ENCODE assay signal across 8 cellular contexts in the genomic region with DNA sequence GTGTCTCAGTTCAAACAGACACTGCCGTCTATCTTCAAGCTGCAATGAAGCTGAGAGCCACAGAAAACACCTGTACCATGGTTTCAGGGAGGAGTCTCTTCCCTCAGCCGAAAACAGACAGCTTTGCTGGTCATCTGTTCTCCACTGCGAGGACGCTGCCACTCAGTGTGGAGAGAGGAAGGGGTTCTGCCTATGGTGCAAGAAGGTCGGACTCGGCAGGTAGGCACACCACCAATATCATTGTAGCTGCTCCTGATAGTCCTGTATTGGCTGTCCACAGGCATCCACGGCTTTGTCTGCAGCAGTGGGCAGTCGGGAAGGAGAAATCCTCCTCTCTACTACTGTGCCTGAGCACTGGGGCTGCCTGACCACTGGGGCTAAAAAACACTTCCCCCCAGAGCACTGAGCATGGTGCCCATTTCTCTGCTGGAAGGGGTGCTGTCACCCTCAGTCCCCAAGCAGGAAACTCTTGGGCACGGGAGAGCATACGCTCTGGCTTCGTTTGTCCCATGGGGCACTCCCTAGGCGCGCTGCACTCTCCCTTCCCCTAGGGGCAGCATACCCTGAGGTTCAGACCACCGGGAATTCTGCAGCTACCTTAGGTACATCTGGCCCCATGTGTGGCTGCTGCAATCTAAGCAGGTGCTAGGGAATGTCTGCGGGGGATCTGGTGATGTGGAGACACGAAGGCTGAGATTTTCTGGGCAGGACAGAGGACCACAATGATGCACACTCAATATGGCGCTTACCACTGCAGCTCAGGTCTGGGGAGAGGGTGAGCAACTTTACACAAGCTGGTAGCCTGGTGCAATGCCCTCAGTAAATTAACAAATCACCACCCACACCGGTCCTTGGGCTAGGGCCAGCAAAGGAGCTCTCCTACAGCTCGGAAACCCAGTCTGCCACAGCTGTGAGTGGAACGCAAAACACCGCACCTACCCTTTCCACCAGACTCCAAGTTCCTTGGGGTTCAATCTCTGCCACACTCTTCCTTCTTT.
DNase-seq lines count a peak whose midpoint lies in the region; ATAC-seq and TF ChIP-seq lines count a peak whose summit lies in the region.

No MANE protein-coding gene starts in this region.

- H2BK15ac ChIP-seq in IMR-90 (ENCODE audit: low read depth, low read length): no peak overlapping the region

- no peak overlapping the region for H2AK5ac ChIP-seq in IMR-90 (ENCODE audit: low read depth, low read length)

- no peak for TF ChIP-seq POLR2A in IMR-90 (IDR thresholded peaks at IDR 0.05; ENCODE audit: low read depth, low read length)

- no peak overlapping the region for H4K91ac ChIP-seq in IMR-90 (ENCODE audit: insufficient read depth, low read depth, low read length)

- no peak overlapping the region for H3K14ac ChIP-seq in IMR-90 (replicated peaks; ENCODE audit: low read depth, low read length)

- POLR2A ChIA-PET in IMR-90 (lab: Charles Lee; ENCODE audit: unreplicated experiment): no interaction called here

- no peak overlapping the region for H4K8ac ChIP-seq in IMR-90 (ENCODE audit: low read depth in 2 of 2, low read length in 2 of 2)

- dilution Hi-C loops in IMR-90 (cut with HindIII; ENCODE audit: low sequenced_read_pairs, unreplicated experiment): no loop called here

- no peak overlapping the region for H3K18ac ChIP-seq in IMR-90 (ENCODE audit: low read depth, low read length)

- H3K79me1 ChIP-seq in IMR-90 (ENCODE audit: low read depth in 1 of 2, low read length in 2 of 2): no peaks in the 10 kb centered on the region

- no peak overlapping the region for H3K27ac Mint-ChIP-seq in osteocyte (ENCODE audit: unreplicated experiment)

- H3K9ac ChIP-seq in IMR-90 (ENCODE audit: low read depth, low read length): no peak overlapping the region

- no peak overlapping the region for H2BK5ac ChIP-seq in IMR-90 (ENCODE audit: low read depth, low read length, poor library complexity, severe bottlenecking)

- peak overlapping the region; percentile 42; the same call in 1 of the 2 replicates for H2BK20ac ChIP-seq in IMR-90 (ENCODE audit: low read depth, low read length)

- no peaks in the 10 kb centered on the region for H3K27me3 ChIP-seq in IMR-90 (ENCODE audit: control insufficient read depth, insufficient read depth, low read length)

- no TSS peak for BruUV-seq in IMR-90 (replicated peaks; lab: Mats Ljungman, UMichigan)

- peak overlapping the region; percentile 80 for H2AFZ ChIP-seq in IMR-90 (replicated peaks; ENCODE audit: low read length, poor library complexity)

- peaks cover 2% of the 10 kb centered on the region for H3K27me3 Mint-ChIP-seq in osteocyte (ENCODE audit: unreplicated experiment)

- H2BK120ac ChIP-seq in IMR-90 (ENCODE audit: low read depth, low read length): peak overlapping the region; percentile 8; the same call in 1 of the 2 replicates

- DNase-seq in IMR-90 (no peak), astrocyte of the spinal cord (ENCODE audit: low read depth, low spot score) (no peak), mucosa of descending colon (peak; percentile 52 to 72 (median 61)), dedifferentiated amniotic fluid mesenchymal stem cell (ENCODE audit: extremely low spot score) (no peak), osteocyte (ENCODE audit: extremely low spot score, unreplicated experiment) (no peak)
- no peak for DNase-seq in activated CD4-positive, alpha-beta T cell treated with anti-CD3 and anti-CD28 coated beads for 48 hours

- H3K9me3 Mint-ChIP-seq in osteocyte (ENCODE audit: unreplicated experiment): no peaks in the 10 kb centered on the region

- H3K4me1 ChIP-seq in IMR-90 (ENCODE audit: control insufficient read depth, insufficient read depth, low read length) (no peaks in the 10 kb centered on the region), mucosa of descending colon (ENCODE audit: low read depth) (no peaks in the 10 kb centered on the region)

- no peak overlapping the region for H3K23ac ChIP-seq in IMR-90 (ENCODE audit: low read depth, low read length)

- ATAC-seq in GM21576 (IDR thresholded peaks at IDR 0.05; ENCODE audit: unreplicated experiment) (peak; percentile 41), IMR-90 (ENCODE audit: low read depth) (no peak), mucosa of descending colon (peak; percentile 89)

- 83% methylated on average over 6 of the region's 21 CpGs; no CpG with 5 or more reads in 1 of the 2 experiments for WGBS in IMR-90 (ENCODE audit: extremely low coverage in 2 of 2, insufficient read length in 1 of 2), 2 experiments

- no peaks in the 10 kb centered on the region for H3K4me1 Mint-ChIP-seq in osteocyte (ENCODE audit: unreplicated experiment)

- H3K36me3 Mint-ChIP-seq in osteocyte (ENCODE audit: unreplicated experiment): no peaks in the 10 kb centered on the region

- no peak overlapping the region for H3K4me2 ChIP-seq in IMR-90 (ENCODE audit: low read depth, low read length)

- in situ Hi-C loops in IMR-90 (cut with MboI; ENCODE audit: low sequenced_read_pairs) (loop anchor here (25.0 kb wide), 1 partner anchor 1332 kb away; no protein-coding TSS in a partner anchor), astrocyte of the spinal cord (cut with HindIII; ENCODE audit: low sequenced_read_pairs) (no loop called here)

- H2AK9ac ChIP-seq in IMR-90 (replicated peaks; ENCODE audit: low read depth, low read length, poor library complexity): no peak overlapping the region

- H3K9me1 ChIP-seq in IMR-90 (ENCODE audit: insufficient read depth, low read length): no peaks in the 10 kb centered on the region

- H3K56ac ChIP-seq in IMR-90 (ENCODE audit: extremely low read depth, insufficient read depth, low read length): no peak overlapping the region

- intact Hi-C loops in IMR-90 (cut with micrococcal nuclease) (no loop called here), mucosa of descending colon (cut with DNase I, micrococcal nuclease) (no loop called here)

- no peak overlapping the region for H3K27ac ChIP-seq in IMR-90 (ENCODE audit: insufficient read depth, low read length)

- CTCF ChIA-PET in IMR-90 (lab: Yijun Ruan, JAX): interaction anchor here (0.5 to 1.1 kb wide), 4 partner anchors 21 to 667 kb away, joined by 3 to 5 read pairs (median 4); no protein-coding TSS in a partner anchor

- no peak for TF ChIP-seq RAD21 in IMR-90 (IDR thresholded peaks at IDR 0.05; ENCODE audit: low read length)

- H3K4me3 ChIP-seq in IMR-90 (ENCODE audit: insufficient read depth, low read depth, low read length) (no peak overlapping the region), astrocyte of the spinal cord (ENCODE audit: low read depth, low read length) (no peak overlapping the region), mucosa of descending colon (peak overlapping the region; percentile 19)

- H3K4me3 Mint-ChIP-seq in osteocyte (ENCODE audit: unreplicated experiment): no peak overlapping the region

- H3K36me3 ChIP-seq in IMR-90 (ENCODE audit: control insufficient read depth, insufficient read depth, low read length): no peaks in the 10 kb centered on the region
- no peaks in the 10 kb centered on the region for H3K36me3 ChIP-seq in mucosa of descending colon (ENCODE audit: low read depth)

- TF ChIP-seq CTCF in GM12874 (IDR thresholded peaks at IDR 0.05; ENCODE audit: insufficient read depth, low read depth, low read length) (peak; percentile 25; the same call in 1 of the 2 replicates), IMR-90 (conservative IDR thresholded peaks at IDR 0.05; ENCODE audit: low read depth, low read length) (no peak), astrocyte of the spinal cord (IDR thresholded peaks at IDR 0.05; ENCODE audit: low read depth, low read length) (peak; percentile 35), mucosa of descending colon (IDR thresholded peaks at IDR 0.05) (no peak), osteocyte (IDR thresholded peaks at IDR 0.05) (no peak)

- no peak overlapping the region for H4K5ac ChIP-seq in IMR-90 (ENCODE audit: low read depth, low read length)

- H3K9me3 ChIP-seq in IMR-90 (ENCODE audit: control insufficient read depth, insufficient read depth, low read length): no peaks in the 10 kb centered on the region
- no peaks in the 10 kb centered on the region for H3K9me3 ChIP-seq in mucosa of descending colon

- no peak overlapping the region for H3K4ac ChIP-seq in IMR-90 (ENCODE audit: low read depth, low read length)

- no peaks in the 10 kb centered on the region for H4K20me1 ChIP-seq in IMR-90 (ENCODE audit: insufficient read depth, low read length)

TF ChIP-seq in IMR-90, 13 proteins besides CTCF, POLR2A, EP300 and RAD21:
- TF ChIP-seq MAFK (IDR thresholded peaks at IDR 0.05; ENCODE audit: low read depth, low read length): no peak
- no peak for TF ChIP-seq SMC3 (IDR thresholded peaks at IDR 0.05; ENCODE audit: low read depth, low read length)
- TF ChIP-seq NFE2L2 (IDR thresholded peaks at IDR 0.05; ENCODE audit: low read depth, low read length): no peak
- TF ChIP-seq FOS (IDR thresholded peaks at IDR 0.05; ENCODE audit: low read depth, low read length): no peak
- no peak for TF ChIP-seq RFX5 (IDR thresholded peaks at IDR 0.05; ENCODE audit: low read depth, low read length)
- TF ChIP-seq MAZ (IDR thresholded peaks at IDR 0.05; ENCODE audit: borderline replicate concordance, low read depth, low read length): no peak
- TF ChIP-seq, protein P1, sequence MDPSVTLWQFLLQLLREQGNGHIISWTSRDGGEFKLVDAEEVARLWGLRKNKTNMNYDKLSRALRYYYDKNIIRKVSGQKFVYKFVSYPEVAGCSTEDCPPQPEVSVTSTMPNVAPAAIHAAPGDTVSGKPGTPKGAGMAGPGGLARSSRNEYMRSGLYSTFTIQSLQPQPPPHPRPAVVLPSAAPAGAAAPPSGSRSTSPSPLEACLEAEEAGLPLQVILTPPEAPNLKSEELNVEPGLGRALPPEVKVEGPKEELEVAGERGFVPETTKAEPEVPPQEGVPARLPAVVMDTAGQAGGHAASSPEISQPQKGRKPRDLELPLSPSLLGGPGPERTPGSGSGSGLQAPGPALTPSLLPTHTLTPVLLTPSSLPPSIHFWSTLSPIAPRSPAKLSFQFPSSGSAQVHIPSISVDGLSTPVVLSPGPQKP (IDR thresholded peaks at IDR 0.05; ENCODE audit: borderline replicate concordance, low read depth, low read length): no peak
- no peak for TF ChIP-seq CEBPB (IDR thresholded peaks at IDR 0.05; ENCODE audit: low read depth, low read length)
- TF ChIP-seq BHLHE40 (IDR thresholded peaks at IDR 0.05; ENCODE audit: low read depth, low read length): no peak
- TF ChIP-seq RCOR1 (IDR thresholded peaks at IDR 0.05; ENCODE audit: insufficient replicate concordance, low read length): no peak
- no peak for TF ChIP-seq CHD1 (IDR thresholded peaks at IDR 0.05; ENCODE audit: low read depth, low read length)
- TF ChIP-seq MXI1 (IDR thresholded peaks at IDR 0.05; ENCODE audit: borderline replicate concordance, low read depth, low read length): no peak
- TF ChIP-seq, protein P2, sequence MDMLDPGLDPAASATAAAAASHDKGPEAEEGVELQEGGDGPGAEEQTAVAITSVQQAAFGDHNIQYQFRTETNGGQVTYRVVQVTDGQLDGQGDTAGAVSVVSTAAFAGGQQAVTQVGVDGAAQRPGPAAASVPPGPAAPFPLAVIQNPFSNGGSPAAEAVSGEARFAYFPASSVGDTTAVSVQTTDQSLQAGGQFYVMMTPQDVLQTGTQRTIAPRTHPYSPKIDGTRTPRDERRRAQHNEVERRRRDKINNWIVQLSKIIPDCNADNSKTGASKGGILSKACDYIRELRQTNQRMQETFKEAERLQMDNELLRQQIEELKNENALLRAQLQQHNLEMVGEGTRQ (IDR thresholded peaks at IDR 0.05; ENCODE audit: low read depth, low read length): no peak

Comparison
In these comparisons a context has a peak if more than half of its experiments do, and no peak if none do; other contexts are left out.
1. CTCF ChIP-seq: peak in GM12874 (single experiment) and astrocyte of the spinal cord (single experiment); none in IMR-90 (single experiment), mucosa of descending colon (single experiment) and osteocyte (single experiment).
2. DNase-seq: peak in mucosa of descending colon (3 of 3); none in IMR-90 (single experiment), astrocyte of the spinal cord (single experiment), dedifferentiated amniotic fluid mesenchymal stem cell (single experiment), osteocyte (single experiment) and activated CD4-positive, alpha-beta T cell treated with anti-CD3 and anti-CD28 coated beads for 48 hours (single experiment).